29 cellular contexts compared by ENCODE assay signal in the genomic region with DNA sequence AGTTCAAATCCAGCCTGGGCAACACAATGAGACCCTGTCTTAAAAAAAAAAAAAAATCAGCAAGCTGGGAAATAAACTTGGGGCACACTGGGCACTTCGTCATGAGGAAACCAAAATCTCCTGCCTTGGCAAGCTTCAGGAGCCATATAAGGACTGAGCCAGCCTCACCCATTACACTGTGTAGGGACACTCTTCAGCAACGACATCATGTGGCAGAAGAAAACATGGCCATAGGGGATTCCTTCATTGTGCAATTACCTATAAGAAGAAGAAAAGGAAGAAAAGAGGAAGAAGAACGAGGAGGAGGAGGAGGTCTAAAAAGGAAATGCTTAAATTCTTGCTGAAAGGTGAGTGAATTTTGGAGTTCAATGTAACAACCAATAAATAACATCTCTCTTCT. TPM values are rescaled to one million over a fixed set of nuclear protein-coding genes. Genes with fewer than 3 reads are reported as not detected.
"Had no signal": no experiment of that assay in that cellular context is flagged by ENCODE, and none has a peak within 500 bp of the region (broad histone marks: within the 10 kb centered on the region; RNA-seq: fewer than 3 reads in every experiment).

No MANE protein-coding gene starts in this region.

- H3K36me3 ChIP-seq: esophagus muscularis mucosa, gastrocnemius medialis, heart right ventricle, spleen, transverse colon had no signal

- FAIRE-seq: islet of Langerhans, urothelium cell line had no signal

- H3K4me3 ChIP-seq: esophagus muscularis mucosa, gastrocnemius medialis, heart right ventricle, spleen, testis, transverse colon had no signal

- ATAC-seq: effector memory CD8-positive, alpha-beta T cell; gastrocnemius medialis; heart right ventricle; sciatic nerve; stimulated activated naive B cell treated with anti-CD40 and anti-IgM and Interleukin-4, amounts not matched to agents 10 μg/mL and 1 μg/mL and 100 μg/mL, for 72 hours; stimulated activated naive CD8-positive, alpha-beta T cell treated with anti-CD3 and anti-CD28 coated beads, Interleukin-15, amount 100 ng/mL, for 72 hours had no signal

- H3K27ac ChIP-seq: epithelial cell of prostate, esophagus muscularis mucosa, gastrocnemius medialis, heart right ventricle, spleen, testis, transverse colon had no signal

- DNase-seq: effector memory CD8-positive, alpha-beta T cell; gastrocnemius medialis; heart right ventricle; hypothalamus; kidney glomerular epithelial cell; mesendoderm; naive B cell; posterior cingulate gyrus; spleen; stimulated activated CD4-positive, alpha-beta T cell treated with anti-CD3 and anti-CD28 coated beads, Interleukin-15, amount 100 ng/mL, for 24 hours; stimulated activated CD4-positive, alpha-beta T cell treated with anti-CD3 and anti-CD28 coated beads, Interleukin-1b, Interleukin-23, amount 100 ng/mL, for 48 hours; stimulated activated CD4-positive, alpha-beta T cell treated with anti-CD3 and anti-CD28 coated beads, Interleukin-4, amount 100 ng/mL, for 4 hours; stimulated activated naive B cell treated with anti-CD40 and anti-IgM and Interleukin-4, amounts not matched to agents 10 μg/mL and 1 μg/mL and 100 μg/mL, for 72 hours; stimulated activated naive CD8-positive, alpha-beta T cell treated with anti-CD3 and anti-CD28 coated beads, Interleukin-15, amount 100 ng/mL, for 72 hours; testis; transverse colon had no signal

- H3K4me1 ChIP-seq: esophagus muscularis mucosa, gastrocnemius medialis, testis, transverse colon had no signal

- H3K9me3 ChIP-seq: esophagus muscularis mucosa, gastrocnemius medialis, heart right ventricle, spleen, testis, transverse colon had no signal

- H3K27me3 ChIP-seq: gastrocnemius medialis, spleen, testis, transverse colon had no signal

RNA-seq across cellular contexts. Expression of gene IFNG, which starts 26.1 kb away (rescaled TPM):
- total RNA-seq: esophagus muscularis mucosa, fibroblast of villous mesenchyme, gastrocnemius medialis, lung microvascular endothelial cell, neural crest cell, osteocyte, pulmonary artery endothelial cell, skeletal muscle tissue, subcutaneous adipose tissue, testis, transverse colon had no signal
- polyA plus RNA-seq: heart right ventricle, liver had no signal

RNA-seq across cellular contexts. Expression of gene IL26, which starts 40.0 kb away (rescaled TPM):
- total RNA-seq: esophagus muscularis mucosa, fibroblast of villous mesenchyme, gastrocnemius medialis, heart right ventricle, liver, lung microvascular endothelial cell, neural crest cell, osteocyte, pulmonary artery endothelial cell, sciatic nerve, skeletal muscle tissue, subcutaneous adipose tissue, testis, transverse colon had no signal
- polyA plus RNA-seq: heart right ventricle, liver, spleen had no signal
